ENCODE assay signal across 1 cellular context in genomic region chr6:95923518-95923917, GRCh38.
TF ChIP-seq lines count a peak whose summit lies in the region.

No MANE protein-coding gene starts in this region.

TF ChIP-seq in liver, 16 proteins besides CTCF, POLR2A, EP300 and RAD21 (continued from another document):
- TF ChIP-seq REST (IDR thresholded peaks at IDR 0.05), result no peak
